In the genomic region with DNA sequence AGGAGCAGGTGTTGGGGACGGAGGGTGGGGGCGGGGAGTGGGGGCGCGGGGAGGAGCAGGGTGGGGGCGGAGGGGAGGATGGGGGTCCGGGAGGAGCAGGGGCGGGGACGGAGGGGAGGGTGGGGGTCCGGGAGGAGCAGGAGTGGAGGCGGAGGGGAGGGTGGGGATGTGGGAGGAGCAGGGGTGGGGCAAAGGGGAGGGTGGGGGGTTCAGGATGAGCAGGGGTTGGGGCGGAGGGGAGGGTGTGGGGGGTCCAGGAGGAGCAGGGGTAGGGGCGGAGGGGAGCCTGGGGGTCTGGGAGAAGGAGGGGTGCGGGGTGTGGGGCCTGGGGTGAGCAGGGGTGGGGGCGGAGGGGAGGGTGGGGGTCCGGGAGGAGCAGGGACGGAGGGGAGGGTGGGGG, we compare ENCODE assay signal across 9 cellular contexts. TPM values are rescaled to one million over a fixed set of nuclear protein-coding genes. Genes with fewer than 3 reads are reported as not detected.
DNase-seq lines count a peak whose midpoint lies in the region; ATAC-seq and TF ChIP-seq lines count a peak whose summit lies in the region.
"Had no signal": no experiment of that assay in that cellular context is flagged by ENCODE, and none has a peak within 500 bp of the region (broad histone marks: within the 10 kb centered on the region; RNA-seq: fewer than 3 reads in every experiment).

No MANE protein-coding gene starts in this region.

- peak overlapping the region; percentile 53 to 70 (median 63) for H3K4me3 ChIP-seq in Peyer's patch

- H3K4me1 Mint-ChIP-seq in activated CD4-positive, alpha-beta T cell treated with anti-CD3 and anti-CD28 coated beads, Interleukin-2, amount 10 ng/mL, durations not matched to agents 7 days and 5 days = peaks cover 39% of the 10 kb centered on the region
- peaks cover 36 to 63% of the 10 kb centered on the region in 2 donors for H3K4me1 Mint-ChIP-seq in stimulated activated naive B cell treated with anti-CD40 and anti-IgM and Interleukin-4, amounts not matched to agents 10 μg/mL and 1 μg/mL and 100 μg/mL, for 72 hours

- no peaks in the 10 kb centered on the region for H3K36me3 ChIP-seq in Peyer's patch

- peak overlapping the region; percentile 67 for H3K4me3 Mint-ChIP-seq in activated CD4-positive, alpha-beta T cell treated with anti-CD3 and anti-CD28 coated beads, Interleukin-2, amount 10 ng/mL, durations not matched to agents 7 days and 5 days
- H3K4me3 Mint-ChIP-seq in stimulated activated naive B cell treated with anti-CD40 and anti-IgM and Interleukin-4, amounts not matched to agents 10 μg/mL and 1 μg/mL and 100 μg/mL, for 72 hours = peak overlapping the region; percentile 71 to 78

- peak overlapping the region; percentile 92 for H3K27ac Mint-ChIP-seq in activated CD4-positive, alpha-beta T cell treated with anti-CD3 and anti-CD28 coated beads, Interleukin-2, amount 10 ng/mL, durations not matched to agents 7 days and 5 days
- peak overlapping the region; percentile 96 for H3K27ac Mint-ChIP-seq in stimulated activated naive B cell treated with anti-CD40 and anti-IgM and Interleukin-4, amounts not matched to agents 10 μg/mL and 1 μg/mL and 100 μg/mL, for 72 hours
- H3K27ac Mint-ChIP-seq: activated naive CD4-positive, alpha-beta T cell treated with anti-CD3 and anti-CD28 coated beads, Interleukin-2, amount 50 U/mL, for 24 hours had no signal

- POLR2A ChIA-PET in activated CD4-positive, alpha-beta T cell treated with anti-CD3 and anti-CD28 coated beads, Interleukin-2, amount 10 ng/mL, durations not matched to agents 7 days and 5 days (lab: Charles Lee) = interaction anchor here (0.5 to 1.3 kb wide), 5 partner anchors 11 to 717 kb away, joined by 3 to 7 read pairs (median 4); no protein-coding TSS in a partner anchor

- ATAC-seq in stimulated activated naive B cell treated with anti-CD40 and anti-IgM and Interleukin-4, amounts not matched to agents 10 μg/mL and 1 μg/mL and 100 μg/mL, for 72 hours (replicated peaks) = no peak
- ATAC-seq in HG03432 (IDR thresholded peaks at IDR 0.05; ENCODE audit: unreplicated experiment) (no peak), HG03196 (IDR thresholded peaks at IDR 0.05; ENCODE audit: unreplicated experiment) (no peak)

- peak overlapping the region; percentile 89 to 95 (median 90) for H3K27ac ChIP-seq in Peyer's patch

- peaks cover 3% of the 10 kb centered on the region for H3K36me3 Mint-ChIP-seq in activated CD4-positive, alpha-beta T cell treated with anti-CD3 and anti-CD28 coated beads, Interleukin-2, amount 10 ng/mL, durations not matched to agents 7 days and 5 days (ENCODE audit: low read depth)
- H3K36me3 Mint-ChIP-seq in stimulated activated naive B cell treated with anti-CD40 and anti-IgM and Interleukin-4, amounts not matched to agents 10 μg/mL and 1 μg/mL and 100 μg/mL, for 72 hours = peaks cover 5 to 11% of the 10 kb centered on the region in 2 donors
- H3K36me3 Mint-ChIP-seq: activated naive CD4-positive, alpha-beta T cell treated with anti-CD3 and anti-CD28 coated beads, Interleukin-2, amount 50 U/mL, for 24 hours had no signal

- peak; percentile 71 for DNase-seq in activated CD4-positive, alpha-beta T cell treated with anti-CD3 and anti-CD28 coated beads, Interleukin-2, amount 10 ng/mL, durations not matched to agents 7 days and 5 days
- no peak for DNase-seq in activated CD4-positive, alpha-beta T cell treated with anti-CD3 and anti-CD28 coated beads, Interleukin-2, amount 50 U/mL, for 1 hour
- DNase-seq in Peyer's patch = no peak
- peak; percentile 47 for DNase-seq in fibroblast of gingiva (ENCODE audit: low read depth)
- DNase-seq in stimulated activated naive B cell treated with anti-CD40 and anti-IgM and Interleukin-4, amounts not matched to agents 10 μg/mL and 1 μg/mL and 100 μg/mL, for 72 hours = no peak
- no peak for DNase-seq in NCI-H524 treated with DMSO at 0.1 percent for 48 hours (lab: John Stamatoyannopoulos, UW)

- no peaks in the 10 kb centered on the region for H3K9me3 Mint-ChIP-seq in activated CD4-positive, alpha-beta T cell treated with anti-CD3 and anti-CD28 coated beads, Interleukin-2, amount 10 ng/mL, durations not matched to agents 7 days and 5 days
- H3K9me3 Mint-ChIP-seq in stimulated activated naive B cell treated with anti-CD40 and anti-IgM and Interleukin-4, amounts not matched to agents 10 μg/mL and 1 μg/mL and 100 μg/mL, for 72 hours = no peaks in the 10 kb centered on the region
- H3K9me3 Mint-ChIP-seq: activated naive CD4-positive, alpha-beta T cell treated with anti-CD3 and anti-CD28 coated beads, Interleukin-2, amount 50 U/mL, for 24 hours had no signal

- no peak for TF ChIP-seq POLR2A in Peyer's patch (IDR thresholded peaks at IDR 0.05)

- CTCF ChIA-PET in activated CD4-positive, alpha-beta T cell treated with anti-CD3 and anti-CD28 coated beads, Interleukin-2, amount 10 ng/mL, durations not matched to agents 7 days and 5 days (lab: Charles Lee) = interaction anchor here (0.7 to 1.3 kb wide), 3 partner anchors 11 to 27 kb away, joined by 3 to 10 read pairs (median 3); no protein-coding TSS in a partner anchor

- H3K4me1 ChIP-seq in Peyer's patch = peaks cover 9 to 59% (median 38%) of the 10 kb centered on the region in 4 donors

- H3K27me3 ChIP-seq in Peyer's patch = no peaks in the 10 kb centered on the region

- TF ChIP-seq CTCF in Peyer's patch (IDR thresholded peaks at IDR 0.05) = no peak

- no peaks in the 10 kb centered on the region for H3K27me3 Mint-ChIP-seq in activated CD4-positive, alpha-beta T cell treated with anti-CD3 and anti-CD28 coated beads, Interleukin-2, amount 10 ng/mL, durations not matched to agents 7 days and 5 days
- H3K27me3 Mint-ChIP-seq in stimulated activated naive B cell treated with anti-CD40 and anti-IgM and Interleukin-4, amounts not matched to agents 10 μg/mL and 1 μg/mL and 100 μg/mL, for 72 hours = no peaks in the 10 kb centered on the region
- H3K27me3 Mint-ChIP-seq: activated naive CD4-positive, alpha-beta T cell treated with anti-CD3 and anti-CD28 coated beads, Interleukin-2, amount 50 U/mL, for 24 hours had no signal

- no peaks in the 10 kb centered on the region for H3K9me3 ChIP-seq in Peyer's patch

RNA-seq across cellular contexts. Expression of a gene that starts 17.1 kb away (rescaled TPM):
- 10 to 100 TPM; 42.4 to 47.9 TPM for total RNA-seq in activated CD4-positive, alpha-beta T cell treated with anti-CD3 and anti-CD28 coated beads, Interleukin-2, amount 10 ng/mL, durations not matched to agents 7 days and 5 days
- 10 to 100 TPM; 33.3 to 52.0 (median 41.1) TPM for total RNA-seq in Peyer's patch

RNA-seq across cellular contexts. Expression of a gene that starts 17.3 kb away (rescaled TPM):
- total RNA-seq in activated CD4-positive, alpha-beta T cell treated with anti-CD3 and anti-CD28 coated beads, Interleukin-2, amount 10 ng/mL, durations not matched to agents 7 days and 5 days = 10 to 100 TPM; 21.4 to 28.5 TPM
- 10 to 100 TPM; 17.3 to 25.5 (median 22.1) TPM for total RNA-seq in Peyer's patch

RNA-seq across cellular contexts. Expression of a gene that starts 25.0 kb away (rescaled TPM):
- total RNA-seq in activated CD4-positive, alpha-beta T cell treated with anti-CD3 and anti-CD28 coated beads, Interleukin-2, amount 10 ng/mL, durations not matched to agents 7 days and 5 days = 10 to 100 TPM; 39.7 to 44.7 TPM
- 100 to 1,000 TPM in 2 of 4 donors, 10 to 100 TPM in 2; 66.2 to 142 (median 105) TPM for total RNA-seq in Peyer's patch

Comparison
In these comparisons a context has a peak if more than half of its experiments do, and no peak if none do; other contexts are left out.
1. DNase-seq: peak in activated CD4-positive, alpha-beta T cell treated with anti-CD3 and anti-CD28 coated beads, Interleukin-2, amount 10 ng/mL, durations not matched to agents 7 days and 5 days (single experiment) and fibroblast of gingiva (single experiment); none in activated CD4-positive, alpha-beta T cell treated with anti-CD3 and anti-CD28 coated beads, Interleukin-2, amount 50 U/mL, for 1 hour (single experiment), Peyer's patch (0 of 3), stimulated activated naive B cell treated with anti-CD40 and anti-IgM and Interleukin-4, amounts not matched to agents 10 μg/mL and 1 μg/mL and 100 μg/mL, for 72 hours (single experiment) and NCI-H524 treated with DMSO at 0.1 percent for 48 hours (single experiment).